In the genomic region with DNA sequence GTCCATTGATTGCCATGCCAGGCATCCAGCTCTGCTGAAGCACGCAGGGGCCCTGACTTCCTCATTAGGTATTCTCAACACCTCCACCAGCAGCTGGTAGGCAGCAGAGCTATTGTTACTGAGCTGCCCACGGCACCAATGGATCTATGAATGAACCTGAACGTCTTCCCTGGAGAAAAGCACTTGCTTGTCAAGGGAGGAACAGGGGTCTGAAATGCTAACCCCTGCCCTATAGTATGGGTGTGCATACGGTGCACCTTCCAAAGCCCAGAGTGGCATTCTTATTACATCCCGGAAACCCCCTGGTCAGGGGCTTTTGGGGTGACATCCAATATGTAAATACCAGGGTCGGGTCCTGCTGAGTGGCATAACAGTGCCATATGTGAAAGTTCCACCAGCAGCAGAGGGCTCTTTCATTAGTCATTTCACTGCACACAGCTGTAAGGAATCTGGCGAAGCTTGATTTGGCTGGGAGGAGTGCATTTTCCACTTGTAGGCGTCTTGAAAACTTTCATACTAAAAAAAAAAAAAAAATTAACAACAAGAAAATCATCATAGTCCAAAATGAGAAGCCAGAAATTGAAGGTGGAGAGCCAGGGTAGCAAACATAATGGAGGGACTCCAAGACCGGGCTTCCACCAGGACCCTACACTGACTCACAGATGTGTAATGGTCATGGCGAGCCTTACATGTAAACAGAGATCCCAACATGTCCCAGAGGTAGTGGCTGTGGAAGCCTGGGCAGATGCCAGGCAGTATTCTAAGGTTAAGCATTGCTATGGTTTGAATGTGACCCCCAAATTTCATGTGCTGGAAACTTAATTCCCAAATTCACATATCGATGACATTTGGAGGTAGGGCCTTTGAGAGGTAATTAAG, we compare ENCODE assay signal across 10 cellular contexts. TPM values are rescaled to one million over a fixed set of nuclear protein-coding genes. Genes with fewer than 3 reads are reported as not detected.
DNase-seq lines count a peak whose midpoint lies in the region; ATAC-seq lines count a peak whose summit lies in the region.
"Had no signal": no experiment of that assay in that cellular context is flagged by ENCODE, and none has a peak within 500 bp of the region (broad histone marks: within the 10 kb centered on the region; RNA-seq: fewer than 3 reads in every experiment).

No MANE protein-coding gene starts in this region.

- H3K4me1 Mint-ChIP-seq in central memory CD8-positive, alpha-beta T cell: peaks cover 5% of the 10 kb centered on the region
- peaks cover 5 to 10% (median 7%) of the 10 kb centered on the region in 7 donors for H3K4me1 Mint-ChIP-seq in naive thymus-derived CD4-positive, alpha-beta T cell

- no peak overlapping the region for H3K27ac ChIP-seq in naive thymus-derived CD4-positive, alpha-beta T cell (ENCODE audit: low read depth, low read length)
- H3K27ac ChIP-seq: tibial nerve had no signal

- POLR2A ChIA-PET in naive thymus-derived CD4-positive, alpha-beta T cell (lab: Charles Lee): no interaction called here

- H3K4me3 Mint-ChIP-seq in central memory CD8-positive, alpha-beta T cell: no peak overlapping the region
- no peak overlapping the region for H3K4me3 Mint-ChIP-seq in naive thymus-derived CD4-positive, alpha-beta T cell
- H3K4me3 Mint-ChIP-seq: CD8-positive, alpha-beta T cell had no signal

- H3K27me3 Mint-ChIP-seq in central memory CD8-positive, alpha-beta T cell: no peaks in the 10 kb centered on the region
- H3K27me3 Mint-ChIP-seq in naive thymus-derived CD4-positive, alpha-beta T cell: no peaks in the 10 kb centered on the region

- DNase-seq in GM04504 (ENCODE audit: low read depth) (peak; percentile 36), H4 (ENCODE audit: low spot score) (no peak), NCI-H82 treated with DMSO at 0.1 percent for 48 hours (lab: John Stamatoyannopoulos, UW; ENCODE audit: unreplicated experiment) (no peak)
- no peak for DNase-seq in central memory CD8-positive, alpha-beta T cell (ENCODE audit: low spot score in 2 of 2)
- no peak for DNase-seq in stimulated activated CD4-positive, alpha-beta T cell treated with anti-CD3 and anti-CD28 coated beads, Interleukin-4, amount 100 ng/mL, for 4 hours
- no peak for DNase-seq in naive thymus-derived CD4-positive, alpha-beta T cell
- DNase-seq: CD8-positive, alpha-beta T cell had no signal

- peaks cover 0 to 15% (median 0%) of the 10 kb centered on the region in 3 experiments for H3K36me3 ChIP-seq in naive thymus-derived CD4-positive, alpha-beta T cell (ENCODE audit: control insufficient read depth in 2 of 3, insufficient read depth in 3 of 3, low read length in 3 of 3)

- no peak overlapping the region for H3K27ac Mint-ChIP-seq in central memory CD8-positive, alpha-beta T cell (ENCODE audit: low read depth)
- peak overlapping the region in 1 of 9 donors; percentile 5 for H3K27ac Mint-ChIP-seq in naive thymus-derived CD4-positive, alpha-beta T cell
- H3K27ac Mint-ChIP-seq: CD8-positive, alpha-beta T cell had no signal

- no peaks in the 10 kb centered on the region for H3K27me3 ChIP-seq in naive thymus-derived CD4-positive, alpha-beta T cell (ENCODE audit: control insufficient read depth in 2 of 2, insufficient read depth in 2 of 2, low read length in 2 of 2)
- H3K27me3 ChIP-seq: tibial nerve had no signal

- intact Hi-C loops in naive thymus-derived CD4-positive, alpha-beta T cell (cut with micrococcal nuclease): no loop called here

- H3K9me3 Mint-ChIP-seq in central memory CD8-positive, alpha-beta T cell: no peaks in the 10 kb centered on the region
- no peaks in the 10 kb centered on the region for H3K9me3 Mint-ChIP-seq in naive thymus-derived CD4-positive, alpha-beta T cell
- H3K9me3 Mint-ChIP-seq: CD8-positive, alpha-beta T cell had no signal

- H3K4me3 ChIP-seq in naive thymus-derived CD4-positive, alpha-beta T cell (ENCODE audit: low read length): no peak overlapping the region
- H3K4me3 ChIP-seq: tibial nerve had no signal

- CTCF ChIA-PET in naive thymus-derived CD4-positive, alpha-beta T cell (lab: Charles Lee): interaction anchor here (0.8 to 1.0 kb wide), 2 partner anchors 12 to 673 kb away, joined by 4 to 5 read pairs; no protein-coding TSS in a partner anchor

- ATAC-seq in GM19452 (IDR thresholded peaks at IDR 0.05; ENCODE audit: unreplicated experiment) (peak; percentile 36), HG03354 (IDR thresholded peaks at IDR 0.05; ENCODE audit: poor library complexity, severe bottlenecking, unreplicated experiment) (peak; percentile 33)
- peak; percentile 16 for ATAC-seq in central memory CD8-positive, alpha-beta T cell (replicated peaks; ENCODE audit: extremely low read depth, poor library complexity, severe bottlenecking)
- no peak for ATAC-seq in naive thymus-derived CD4-positive, alpha-beta T cell
- ATAC-seq: CD8-positive, alpha-beta T cell had no signal

- H3K9me3 ChIP-seq in naive thymus-derived CD4-positive, alpha-beta T cell (ENCODE audit: control insufficient read depth in 2 of 3, low read length in 3 of 3): no peaks in the 10 kb centered on the region
- H3K9me3 ChIP-seq: tibial nerve had no signal

- peaks cover 9% of the 10 kb centered on the region for H3K36me3 Mint-ChIP-seq in central memory CD8-positive, alpha-beta T cell (ENCODE audit: insufficient read depth)
- peaks cover 0 to 29% (median 8%) of the 10 kb centered on the region in 5 donors for H3K36me3 Mint-ChIP-seq in naive thymus-derived CD4-positive, alpha-beta T cell

- H3K4me1 ChIP-seq in naive thymus-derived CD4-positive, alpha-beta T cell (ENCODE audit: control insufficient read depth in 2 of 2, insufficient read depth in 2 of 2, low read length in 2 of 2): no peaks in the 10 kb centered on the region

RNA-seq across cellular contexts. Expression of a gene that starts 58.8 kb away (rescaled TPM):
- total RNA-seq in H4 (2014; rRNA removed; shearing (Covaris generic)): 352 and 451 TPM in 2 replicates
- 100 to 1,000 TPM in 2 of 5 experiments, 10 to 100 TPM in 3; 84.8 to 117 (median 95.0) TPM for total RNA-seq in naive thymus-derived CD4-positive, alpha-beta T cell
- 100 to 1,000 TPM; 148 to 150 TPM for polyA plus RNA-seq in naive thymus-derived CD4-positive, alpha-beta T cell
